1 cellular context compared by ENCODE assay signal in genomic region chr2:60416221-60417008, GRCh38.
TF ChIP-seq lines count a peak whose summit lies in the region.

No MANE protein-coding gene starts in this region.

TF ChIP-seq in H1, 55 proteins besides CTCF, POLR2A, EP300 and RAD21 (continued from another document):
- TF ChIP-seq CHD7 (IDR thresholded peaks at IDR 0.05; ENCODE audit: insufficient replicate concordance, low read length) (no peak), BRCA1 (IDR thresholded peaks at IDR 0.05; ENCODE audit: low read depth, low read length) (no peak)
TF ChIP-seq in H1: peak in this region for 0.
